29 cellular contexts compared by ENCODE assay signal in the genomic region with DNA sequence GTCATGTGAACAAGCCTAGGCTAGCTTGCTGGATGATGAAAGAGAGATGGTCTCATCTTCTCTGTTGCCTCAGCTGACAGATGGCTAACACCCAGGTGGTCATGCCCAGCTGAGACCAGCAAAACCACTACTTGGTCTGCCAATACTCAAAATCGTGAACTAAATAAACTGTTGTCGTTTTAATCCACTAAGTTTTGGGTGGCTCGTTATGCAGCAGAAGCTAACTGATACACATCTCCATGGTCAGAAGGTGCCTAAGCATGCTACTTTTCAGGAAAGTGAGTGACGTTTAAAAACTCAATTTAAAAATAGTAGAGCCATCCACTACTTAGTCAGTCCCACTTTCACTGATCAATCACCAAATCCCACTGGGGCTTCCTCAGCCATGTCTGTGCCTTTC. TPM values are rescaled to one million over a fixed set of nuclear protein-coding genes. Genes with fewer than 3 reads are reported as not detected.
"Had no signal": no experiment of that assay in that cellular context is flagged by ENCODE, and none has a peak within 500 bp of the region (broad histone marks: within the 10 kb centered on the region; RNA-seq: fewer than 3 reads in every experiment).

No MANE protein-coding gene starts in this region.

- FAIRE-seq: frontal cortex had no signal

- H3K9me3 ChIP-seq: ascending aorta, breast epithelium, esophagus muscularis mucosa had no signal

- ATAC-seq: activated CD4-positive, alpha-beta T cell treated with anti-CD3 and anti-CD28 coated beads for 36 hours; activated CD8-positive, alpha-beta memory T cell treated with anti-CD3 and anti-CD28 coated beads, Interleukin-2, amount 10 ng/mL, durations not matched to agents 7 days and 5 days; activated CD8-positive, alpha-beta T cell treated with anti-CD3 and anti-CD28 coated beads, Interleukin-2, amount 10 ng/mL, durations not matched to agents 7 days and 5 days; activated naive CD4-positive, alpha-beta T cell treated with anti-CD3 and anti-CD28 coated beads, Interleukin-2, amount 50 U/mL, for 72 hours; T-cell had no signal

- H3K27me3 ChIP-seq: ascending aorta, breast epithelium, dorsolateral prefrontal cortex, esophagus muscularis mucosa had no signal

- H3K4me3 ChIP-seq: ascending aorta, breast epithelium, coronary artery, dorsolateral prefrontal cortex, esophagus muscularis mucosa had no signal

- H3K36me3 ChIP-seq: breast epithelium, WERI-Rb-1 had no signal

- H3K4me1 ChIP-seq: ascending aorta, breast epithelium had no signal

- H3K27ac ChIP-seq: ascending aorta, breast epithelium, coronary artery, dorsolateral prefrontal cortex, esophagus muscularis mucosa, WERI-Rb-1 had no signal

- DNase-seq: activated CD4-positive, alpha-beta memory T cell treated with anti-CD3 and anti-CD28 coated beads for 36 hours; activated CD4-positive, alpha-beta T cell treated with anti-CD3 and anti-CD28 coated beads for 36 hours; activated CD4-positive, alpha-beta T cell treated with anti-CD3 and anti-CD28 coated beads, Interleukin-2, amount 10 ng/mL, durations not matched to agents 24 days and 14 days; activated CD4-positive, CD25-positive, alpha-beta regulatory T cell; activated CD4-positive, CD25-positive, alpha-beta regulatory T cell treated with anti-CD3 and anti-CD28 coated beads, Interleukin-2, amount 50 U/mL, for 72 hours; activated CD8-positive, alpha-beta memory T cell treated with anti-CD3 and anti-CD28 coated beads, Interleukin-2, amount 50 U/mL, for 4 hours; activated CD8-positive, alpha-beta T cell treated with anti-CD3 and anti-CD28 coated beads, Interleukin-2, amount 10 ng/mL, durations not matched to agents 7 days and 5 days; activated gamma-delta T cell; activated naive CD4-positive, alpha-beta T cell; activated naive CD4-positive, alpha-beta T cell treated with anti-CD3 and anti-CD28 coated beads, Interleukin-2, amount 10 ng/mL, durations not matched to agents 7 days and 5 days; activated naive CD8-positive, alpha-beta T cell treated with anti-CD3 and anti-CD28 coated beads, Interleukin-2, amount 10 ng/mL, durations not matched to agents 7 days and 5 days; activated T-cell treated with anti-CD3 and anti-CD28 coated beads, Interleukin-2, amount 50 U/mL, for 1 hour; dorsolateral prefrontal cortex; effector memory CD4-positive, alpha-beta T cell; endodermal cell; erythroblast; head of caudate nucleus; T-cell; T1000; WERI-Rb-1 had no signal

RNA-seq across cellular contexts. Expression of a gene that starts 52.8 kb away (rescaled TPM):
- total RNA-seq: cardiac septum, cerebellum had no signal
